Comparison of ENCODE assay signal across 1 cellular context in the genomic region with DNA sequence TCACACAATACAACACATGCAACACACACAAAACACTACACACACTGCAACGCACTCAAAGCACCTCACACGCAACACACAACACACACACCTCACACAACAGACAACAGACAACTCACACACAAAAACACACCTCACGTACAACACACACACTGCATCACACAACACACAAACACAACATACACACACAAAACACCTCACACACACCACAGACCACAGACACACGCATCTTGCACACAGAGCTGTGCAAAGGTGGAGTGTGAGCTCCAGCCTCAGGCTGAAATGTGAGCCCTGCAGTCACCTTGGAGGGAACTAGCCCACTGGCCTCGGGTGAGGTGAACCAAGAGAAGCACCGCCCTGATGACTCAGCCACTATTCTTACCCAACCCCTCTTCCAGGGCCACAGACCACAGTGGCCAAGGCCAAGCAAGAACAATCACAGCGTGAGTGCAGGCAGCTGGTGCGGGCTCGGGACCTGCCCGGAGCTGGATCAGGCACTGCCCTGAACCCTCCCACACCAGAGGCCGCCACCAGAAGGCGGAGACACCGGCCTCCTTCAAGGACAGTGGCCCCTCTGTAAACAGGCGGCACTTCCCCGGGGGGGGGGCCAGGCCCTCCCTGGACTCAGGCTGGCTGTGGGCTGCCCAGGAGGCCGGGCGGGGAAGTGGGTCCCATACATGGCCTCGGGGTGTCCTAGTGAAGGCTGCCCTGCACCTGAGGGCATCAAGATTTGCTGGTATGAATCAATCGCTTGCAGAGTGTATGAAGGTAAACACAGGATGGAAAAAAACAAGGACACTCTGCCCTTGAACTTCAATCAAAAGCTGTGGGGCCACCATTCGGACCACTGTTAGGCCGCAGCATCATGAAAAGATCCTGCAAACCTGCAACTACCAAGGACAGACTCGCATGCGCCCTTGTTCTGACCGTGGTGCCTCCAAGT.
A peak's percentile ranks its signal among the peaks of the same experiment; 100 is the strongest.
TF ChIP-seq lines count a peak whose summit lies in the region.

No MANE protein-coding gene starts in this region.

TF ChIP-seq in HepG2, 621 proteins besides CTCF, POLR2A, EP300 and RAD21 (continued from another document and continues in another):
- TF ChIP-seq, protein P1, sequence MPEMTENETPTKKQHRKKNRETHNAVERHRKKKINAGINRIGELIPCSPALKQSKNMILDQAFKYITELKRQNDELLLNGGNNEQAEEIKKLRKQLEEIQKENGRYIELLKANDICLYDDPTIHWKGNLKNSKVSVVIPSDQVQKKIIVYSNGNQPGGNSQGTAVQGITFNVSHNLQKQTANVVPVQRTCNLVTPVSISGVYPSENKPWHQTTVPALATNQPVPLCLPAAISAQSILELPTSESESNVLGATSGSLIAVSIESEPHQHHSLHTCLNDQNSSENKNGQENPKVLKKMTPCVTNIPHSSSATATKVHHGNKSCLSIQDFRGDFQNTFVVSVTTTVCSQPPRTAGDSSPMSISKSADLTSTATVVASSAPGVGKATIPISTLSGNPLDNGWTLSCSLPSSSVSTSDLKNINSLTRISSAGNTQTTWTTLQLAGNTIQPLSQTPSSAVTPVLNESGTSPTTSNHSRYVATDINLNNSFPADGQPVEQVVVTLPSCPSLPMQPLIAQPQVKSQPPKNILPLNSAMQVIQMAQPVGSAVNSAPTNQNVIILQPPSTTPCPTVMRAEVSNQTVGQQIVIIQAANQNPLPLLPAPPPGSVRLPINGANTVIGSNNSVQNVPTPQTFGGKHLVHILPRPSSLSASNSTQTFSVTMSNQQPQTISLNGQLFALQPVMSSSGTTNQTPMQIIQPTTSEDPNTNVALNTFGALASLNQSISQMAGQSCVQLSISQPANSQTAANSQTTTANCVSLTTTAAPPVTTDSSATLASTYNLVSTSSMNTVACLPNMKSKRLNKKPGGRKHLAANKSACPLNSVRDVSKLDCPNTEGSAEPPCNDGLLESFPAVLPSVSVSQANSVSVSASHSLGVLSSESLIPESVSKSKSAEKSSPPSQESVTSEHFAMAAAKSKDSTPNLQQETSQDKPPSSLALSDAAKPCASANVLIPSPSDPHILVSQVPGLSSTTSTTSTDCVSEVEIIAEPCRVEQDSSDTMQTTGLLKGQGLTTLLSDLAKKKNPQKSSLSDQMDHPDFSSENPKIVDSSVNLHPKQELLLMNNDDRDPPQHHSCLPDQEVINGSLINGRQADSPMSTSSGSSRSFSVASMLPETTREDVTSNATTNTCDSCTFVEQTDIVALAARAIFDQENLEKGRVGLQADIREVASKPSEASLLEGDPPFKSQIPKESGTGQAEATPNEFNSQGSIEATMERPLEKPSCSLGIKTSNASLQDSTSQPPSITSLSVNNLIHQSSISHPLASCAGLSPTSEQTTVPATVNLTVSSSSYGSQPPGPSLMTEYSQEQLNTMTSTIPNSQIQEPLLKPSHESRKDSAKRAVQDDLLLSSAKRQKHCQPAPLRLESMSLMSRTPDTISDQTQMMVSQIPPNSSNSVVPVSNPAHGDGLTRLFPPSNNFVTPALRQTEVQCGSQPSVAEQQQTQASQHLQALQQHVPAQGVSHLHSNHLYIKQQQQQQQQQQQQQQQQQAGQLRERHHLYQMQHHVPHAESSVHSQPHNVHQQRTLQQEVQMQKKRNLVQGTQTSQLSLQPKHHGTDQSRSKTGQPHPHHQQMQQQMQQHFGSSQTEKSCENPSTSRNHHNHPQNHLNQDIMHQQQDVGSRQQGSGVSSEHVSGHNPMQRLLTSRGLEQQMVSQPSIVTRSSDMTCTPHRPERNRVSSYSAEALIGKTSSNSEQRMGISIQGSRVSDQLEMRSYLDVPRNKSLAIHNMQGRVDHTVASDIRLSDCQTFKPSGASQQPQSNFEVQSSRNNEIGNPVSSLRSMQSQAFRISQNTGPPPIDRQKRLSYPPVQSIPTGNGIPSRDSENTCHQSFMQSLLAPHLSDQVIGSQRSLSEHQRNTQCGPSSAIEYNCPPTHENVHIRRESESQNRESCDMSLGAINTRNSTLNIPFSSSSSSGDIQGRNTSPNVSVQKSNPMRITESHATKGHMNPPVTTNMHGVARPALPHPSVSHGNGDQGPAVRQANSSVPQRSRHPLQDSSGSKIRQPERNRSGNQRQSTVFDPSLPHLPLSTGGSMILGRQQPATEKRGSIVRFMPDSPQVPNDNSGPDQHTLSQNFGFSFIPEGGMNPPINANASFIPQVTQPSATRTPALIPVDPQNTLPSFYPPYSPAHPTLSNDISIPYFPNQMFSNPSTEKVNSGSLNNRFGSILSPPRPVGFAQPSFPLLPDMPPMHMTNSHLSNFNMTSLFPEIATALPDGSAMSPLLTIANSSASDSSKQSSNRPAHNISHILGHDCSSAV (CRISPR knock-in tag; IDR thresholded peaks at IDR 0.05; ENCODE audit: borderline replicate concordance), result 0 out of 2 replicates have a peak, but pooled peaks have one; percentile 46
- peak; percentile 81; the same call in 1 of the 2 replicates for TF ChIP-seq ZNF543 (CRISPR knock-in tag; IDR thresholded peaks at IDR 0.05)
- TF ChIP-seq ZNF230 (CRISPR knock-in tag; IDR thresholded peaks at IDR 0.05), result peak; percentile 28; the same call in 1 of the 2 replicates
- no peak for TF ChIP-seq SIN3B (IDR thresholded peaks at IDR 0.05; ENCODE audit: low read length)
- TF ChIP-seq, protein P2, sequence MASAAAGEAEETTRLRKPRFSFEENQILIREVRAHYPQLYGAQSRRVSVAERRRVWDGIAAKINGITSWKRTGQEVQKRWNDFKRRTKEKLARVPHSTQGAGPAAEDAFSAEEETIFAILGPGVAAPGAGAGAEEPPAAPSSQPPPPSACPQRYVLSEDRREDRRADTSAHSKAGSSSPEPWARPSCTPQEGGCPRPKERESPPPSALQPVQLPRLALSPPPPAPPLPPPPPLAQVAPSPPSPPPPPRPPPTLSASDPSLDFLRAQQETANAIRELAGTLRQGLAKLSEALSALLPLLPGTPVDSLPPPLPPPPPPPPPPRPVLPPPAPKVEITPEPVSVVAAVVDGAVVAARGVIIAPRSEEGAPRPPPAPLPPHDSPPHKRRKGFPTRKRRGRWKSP (CRISPR knock-in tag; IDR thresholded peaks at IDR 0.05), result peak; percentile 77; the same call in 1 of the 2 replicates
- peak; percentile 92 for TF ChIP-seq ZNF124 (CRISPR knock-in tag; IDR thresholded peaks at IDR 0.05)
- peak; percentile 97 for TF ChIP-seq ERF (CRISPR knock-in tag; IDR thresholded peaks at IDR 0.05)
- peak; percentile 85 for TF ChIP-seq SOX13 (IDR thresholded peaks at IDR 0.05)
- TF ChIP-seq SOX13 (CRISPR knock-in tag; conservative IDR thresholded peaks at IDR 0.05 in 1 of 2, IDR thresholded peaks at IDR 0.05 in 1 of 2), result peak in 1 of 2 experiments; percentile 93; a peak in 2 of 4 replicates
- no peak for TF ChIP-seq ZFP41 (CRISPR knock-in tag; IDR thresholded peaks at IDR 0.05; ENCODE audit: borderline replicate concordance)
- no peak for TF ChIP-seq ZSCAN12 (CRISPR knock-in tag; IDR thresholded peaks at IDR 0.05)
- TF ChIP-seq ZNF44 (CRISPR knock-in tag; IDR thresholded peaks at IDR 0.05), result peak; percentile 89; the same call in 1 of the 2 replicates
- peak; percentile 85 for TF ChIP-seq ZFP1 (CRISPR knock-in tag; IDR thresholded peaks at IDR 0.05)
- TF ChIP-seq ZNF616 (CRISPR knock-in tag; IDR thresholded peaks at IDR 0.05; ENCODE audit: low read depth), result no peak
- peak; percentile 98 for TF ChIP-seq PHF21A (CRISPR knock-in tag; IDR thresholded peaks at IDR 0.05)
- no peak; the same call in none of the 2 replicates for TF ChIP-seq ZKSCAN5 (CRISPR knock-in tag; IDR thresholded peaks at IDR 0.05)
- peak; percentile 59; the same call in 1 of the 2 replicates for TF ChIP-seq NFIC (IDR thresholded peaks at IDR 0.05; ENCODE audit: low read length)
- peak; percentile 93 for TF ChIP-seq ZMYM2 (CRISPR knock-in tag; IDR thresholded peaks at IDR 0.05)
- no peak; the same call in 1 of the 2 replicates for TF ChIP-seq ZSCAN29 (CRISPR knock-in tag; conservative IDR thresholded peaks at IDR 0.05)
- TF ChIP-seq, protein P3, sequence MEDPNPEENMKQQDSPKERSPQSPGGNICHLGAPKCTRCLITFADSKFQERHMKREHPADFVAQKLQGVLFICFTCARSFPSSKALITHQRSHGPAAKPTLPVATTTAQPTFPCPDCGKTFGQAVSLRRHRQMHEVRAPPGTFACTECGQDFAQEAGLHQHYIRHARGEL (CRISPR knock-in tag; IDR thresholded peaks at IDR 0.05), result no peak
- TF ChIP-seq, protein P4, sequence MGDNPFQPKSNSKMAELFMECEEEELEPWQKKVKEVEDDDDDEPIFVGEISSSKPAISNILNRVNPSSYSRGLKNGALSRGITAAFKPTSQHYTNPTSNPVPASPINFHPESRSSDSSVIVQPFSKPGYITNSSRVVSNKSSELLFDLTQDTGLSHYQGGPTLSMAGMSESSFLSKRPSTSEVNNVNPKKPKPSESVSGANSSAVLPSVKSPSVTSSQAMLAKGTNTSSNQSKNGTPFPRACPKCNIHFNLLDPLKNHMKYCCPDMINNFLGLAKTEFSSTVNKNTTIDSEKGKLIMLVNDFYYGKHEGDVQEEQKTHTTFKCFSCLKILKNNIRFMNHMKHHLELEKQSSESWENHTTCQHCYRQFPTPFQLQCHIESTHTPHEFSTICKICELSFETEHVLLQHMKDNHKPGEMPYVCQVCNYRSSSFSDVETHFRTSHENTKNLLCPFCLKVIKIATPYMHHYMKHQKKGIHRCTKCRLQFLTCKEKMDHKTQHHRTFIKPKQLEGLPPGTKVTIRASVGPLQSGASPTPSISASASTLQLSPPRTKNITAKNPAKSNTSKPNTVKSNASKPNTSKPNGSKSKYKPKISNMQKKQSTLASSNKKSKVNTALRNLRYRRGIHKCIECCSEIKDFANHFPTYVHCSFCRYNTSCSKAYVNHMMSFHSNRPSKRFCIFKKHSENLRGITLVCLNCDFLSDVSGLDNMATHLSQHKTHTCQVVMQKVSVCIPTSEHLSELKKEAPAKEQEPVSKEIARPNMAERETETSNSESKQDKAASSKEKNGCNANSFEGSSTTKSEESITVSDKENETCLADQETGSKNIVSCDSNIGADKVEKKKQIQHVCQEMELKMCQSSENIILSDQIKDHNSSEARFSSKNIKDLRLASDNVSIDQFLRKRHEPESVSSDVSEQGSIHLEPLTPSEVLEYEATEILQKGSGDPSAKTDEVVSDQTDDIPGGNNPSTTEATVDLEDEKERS (CRISPR knock-in tag; IDR thresholded peaks at IDR 0.05), result peak; percentile 86
- no peak for TF ChIP-seq PLRG1 (conservative IDR thresholded peaks at IDR 0.05)
- TF ChIP-seq ZNF607 (CRISPR knock-in tag; IDR thresholded peaks at IDR 0.05; ENCODE audit: borderline replicate concordance), result 0 out of 2 replicates have a peak, but pooled peaks have one; percentile 56
- TF ChIP-seq, protein P5, sequence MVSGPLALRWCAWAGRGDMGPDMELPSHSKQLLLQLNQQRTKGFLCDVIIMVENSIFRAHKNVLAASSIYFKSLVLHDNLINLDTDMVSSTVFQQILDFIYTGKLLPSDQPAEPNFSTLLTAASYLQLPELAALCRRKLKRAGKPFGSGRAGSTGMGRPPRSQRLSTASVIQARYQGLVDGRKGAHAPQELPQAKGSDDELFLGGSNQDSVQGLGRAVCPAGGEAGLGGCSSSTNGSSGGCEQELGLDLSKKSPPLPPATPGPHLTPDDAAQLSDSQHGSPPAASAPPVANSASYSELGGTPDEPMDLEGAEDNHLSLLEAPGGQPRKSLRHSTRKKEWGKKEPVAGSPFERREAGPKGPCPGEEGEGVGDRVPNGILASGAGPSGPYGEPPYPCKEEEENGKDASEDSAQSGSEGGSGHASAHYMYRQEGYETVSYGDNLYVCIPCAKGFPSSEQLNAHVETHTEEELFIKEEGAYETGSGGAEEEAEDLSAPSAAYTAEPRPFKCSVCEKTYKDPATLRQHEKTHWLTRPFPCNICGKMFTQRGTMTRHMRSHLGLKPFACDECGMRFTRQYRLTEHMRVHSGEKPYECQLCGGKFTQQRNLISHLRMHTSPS (CRISPR knock-in tag; IDR thresholded peaks at IDR 0.05; ENCODE audit: low read depth), result peak; percentile 90
- 0 out of 2 replicates have a peak, but pooled peaks have one; percentile 27 for TF ChIP-seq ZNF326 (CRISPR knock-in tag; IDR thresholded peaks at IDR 0.05; ENCODE audit: borderline replicate concordance)
- peak; percentile 70; the same call in 1 of the 2 replicates for TF ChIP-seq ZNF737 (CRISPR knock-in tag; IDR thresholded peaks at IDR 0.05; ENCODE audit: borderline replicate concordance)
- no peak for TF ChIP-seq ZNF563 (CRISPR knock-in tag; IDR thresholded peaks at IDR 0.05)
- TF ChIP-seq, protein P6, sequence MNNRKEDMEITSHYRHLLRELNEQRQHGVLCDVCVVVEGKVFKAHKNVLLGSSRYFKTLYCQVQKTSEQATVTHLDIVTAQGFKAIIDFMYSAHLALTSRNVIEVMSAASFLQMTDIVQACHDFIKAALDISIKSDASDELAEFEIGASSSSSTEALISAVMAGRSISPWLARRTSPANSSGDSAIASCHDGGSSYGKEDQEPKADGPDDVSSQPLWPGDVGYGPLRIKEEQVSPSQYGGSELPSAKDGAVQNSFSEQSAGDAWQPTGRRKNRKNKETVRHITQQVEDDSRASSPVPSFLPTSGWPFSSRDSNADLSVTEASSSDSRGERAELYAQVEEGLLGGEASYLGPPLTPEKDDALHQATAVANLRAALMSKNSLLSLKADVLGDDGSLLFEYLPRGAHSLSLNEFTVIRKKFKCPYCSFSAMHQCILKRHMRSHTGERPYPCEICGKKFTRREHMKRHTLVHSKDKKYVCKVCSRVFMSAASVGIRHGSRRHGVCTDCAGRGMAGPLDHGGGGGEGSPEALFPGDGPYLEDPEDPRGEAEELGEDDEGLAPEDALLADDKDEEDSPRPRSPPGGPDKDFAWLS (CRISPR knock-in tag; IDR thresholded peaks at IDR 0.05; ENCODE audit: borderline replicate concordance), result no peak
- TF ChIP-seq, protein P7, sequence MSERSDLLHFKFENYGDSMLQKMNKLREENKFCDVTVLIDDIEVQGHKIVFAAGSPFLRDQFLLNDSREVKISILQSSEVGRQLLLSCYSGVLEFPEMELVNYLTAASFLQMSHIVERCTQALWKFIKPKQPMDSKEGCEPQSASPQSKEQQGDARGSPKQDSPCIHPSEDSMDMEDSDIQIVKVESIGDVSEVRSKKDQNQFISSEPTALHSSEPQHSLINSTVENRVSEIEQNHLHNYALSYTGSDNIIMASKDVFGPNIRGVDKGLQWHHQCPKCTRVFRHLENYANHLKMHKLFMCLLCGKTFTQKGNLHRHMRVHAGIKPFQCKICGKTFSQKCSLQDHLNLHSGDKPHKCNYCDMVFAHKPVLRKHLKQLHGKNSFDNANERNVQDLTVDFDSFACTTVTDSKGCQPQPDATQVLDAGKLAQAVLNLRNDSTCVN (CRISPR knock-in tag; IDR thresholded peaks at IDR 0.05; ENCODE audit: borderline replicate concordance), result peak; percentile 76
- TF ChIP-seq, protein P8, sequence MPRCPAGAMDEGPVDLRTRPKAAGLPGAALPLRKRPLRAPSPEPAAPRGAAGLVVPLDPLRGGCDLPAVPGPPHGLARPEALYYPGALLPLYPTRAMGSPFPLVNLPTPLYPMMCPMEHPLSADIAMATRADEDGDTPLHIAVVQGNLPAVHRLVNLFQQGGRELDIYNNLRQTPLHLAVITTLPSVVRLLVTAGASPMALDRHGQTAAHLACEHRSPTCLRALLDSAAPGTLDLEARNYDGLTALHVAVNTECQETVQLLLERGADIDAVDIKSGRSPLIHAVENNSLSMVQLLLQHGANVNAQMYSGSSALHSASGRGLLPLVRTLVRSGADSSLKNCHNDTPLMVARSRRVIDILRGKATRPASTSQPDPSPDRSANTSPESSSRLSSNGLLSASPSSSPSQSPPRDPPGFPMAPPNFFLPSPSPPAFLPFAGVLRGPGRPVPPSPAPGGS (CRISPR knock-in tag; IDR thresholded peaks at IDR 0.05), result peak; percentile 95; the same call in 1 of the 2 replicates
- peak; percentile 27; the same call in 1 of the 2 replicates for TF ChIP-seq SIN3A (IDR thresholded peaks at IDR 0.05; ENCODE audit: borderline replicate concordance, low read depth, low read length)
- TF ChIP-seq NFKB2 (CRISPR knock-in tag; IDR thresholded peaks at IDR 0.05; ENCODE audit: borderline replicate concordance), result no peak; the same call in 1 of the 2 replicates
